ENCODE assay signal across 18 cellular contexts in genomic region chr22:49417326-49417725, GRCh38.
"Had no signal": no experiment of that assay in that cellular context is flagged by ENCODE, and none has a peak within 500 bp of the region (broad histone marks: within the 10 kb centered on the region; RNA-seq: fewer than 3 reads in every experiment).

No MANE protein-coding gene starts in this region.

- H3K27ac ChIP-seq: coronary artery, dorsolateral prefrontal cortex, esophagus muscularis mucosa, foreskin keratinocyte, gastroesophageal sphincter, heart left ventricle, hepatocyte, left lung, lower lobe of right lung had no signal

- ATAC-seq: foreskin keratinocyte, gastroesophageal sphincter, heart left ventricle, left cardiac atrium, left lung, left ventricle myocardium superior, lower lobe of right lung had no signal

- H3K36me3 ChIP-seq: esophagus muscularis mucosa, gastroesophageal sphincter, heart left ventricle, left lung, lower lobe of right lung had no signal

- H3K27me3 ChIP-seq: foreskin keratinocyte had no signal

- DNase-seq: dermis blood vessel endothelial cell; effector CD4-positive, alpha-beta T cell; effector memory CD4-positive, alpha-beta T cell; foreskin keratinocyte; heart left ventricle; hypothalamus; immature natural killer cell; left cardiac atrium; left lung; left ventricle myocardium superior; lower lobe of right lung; mesenchymal stem cell; midbrain had no signal

- H3K4me1 ChIP-seq: esophagus muscularis mucosa, foreskin keratinocyte, gastroesophageal sphincter, heart left ventricle, left lung, lower lobe of right lung had no signal

- H3K4me3 ChIP-seq: coronary artery, dorsolateral prefrontal cortex, esophagus muscularis mucosa, gastroesophageal sphincter, heart left ventricle, hepatocyte, left lung, lower lobe of right lung had no signal
